In genomic region chr4:140269369-140269768, GRCh38 we compare ENCODE assay signal across 24 cellular contexts.
"Had no signal": no experiment of that assay in that cellular context is flagged by ENCODE, and none has a peak within 500 bp of the region (broad histone marks: within the 10 kb centered on the region; RNA-seq: fewer than 3 reads in every experiment).

No MANE protein-coding gene starts in this region.

- H3K9me3 ChIP-seq: MG63, SJSA1 had no signal

- DNase-seq: IMR-90, Karpas-422, KG1, MG63, NCI-H1092, NCI-H1105 treated with DMSO at 0.1 percent for 48 hours, NCI-H1417 treated with DMSO at 0.1 percent for 48 hours, NCI-H146, NCI-H1694 treated with DMSO at 0.1 percent for 48 hours, NCI-H1930, NCI-H2081, NCI-H2107, NCI-H2171 treated with DMSO at 0.1 percent for 48 hours, NCI-H345, NCI-H446 treated with DMSO at 0.1 percent for 48 hours, NCI-H510A treated with DMSO at 0.1 percent for 48 hours, NCI-H526 treated with DMSO at 0.1 percent for 48 hours, NCI-H748 treated with DMSO at 0.1 percent for 48 hours, RPMI8226, SIG-M5 had no signal

- H3K4me3 ChIP-seq: MG63, SJSA1, SK-N-MC had no signal

- H3K27ac ChIP-seq: SJSA1, SK-N-MC had no signal

- ATAC-seq: HepG2, Right ventricle myocardium inferior had no signal

- H3K27me3 ChIP-seq: MG63, SJSA1 had no signal

- H3K36me3 ChIP-seq: MG63, SJSA1 had no signal

- H3K4me1 ChIP-seq: SJSA1 had no signal
